Comparison of ENCODE assay signal across 1 cellular context in the genomic region with DNA sequence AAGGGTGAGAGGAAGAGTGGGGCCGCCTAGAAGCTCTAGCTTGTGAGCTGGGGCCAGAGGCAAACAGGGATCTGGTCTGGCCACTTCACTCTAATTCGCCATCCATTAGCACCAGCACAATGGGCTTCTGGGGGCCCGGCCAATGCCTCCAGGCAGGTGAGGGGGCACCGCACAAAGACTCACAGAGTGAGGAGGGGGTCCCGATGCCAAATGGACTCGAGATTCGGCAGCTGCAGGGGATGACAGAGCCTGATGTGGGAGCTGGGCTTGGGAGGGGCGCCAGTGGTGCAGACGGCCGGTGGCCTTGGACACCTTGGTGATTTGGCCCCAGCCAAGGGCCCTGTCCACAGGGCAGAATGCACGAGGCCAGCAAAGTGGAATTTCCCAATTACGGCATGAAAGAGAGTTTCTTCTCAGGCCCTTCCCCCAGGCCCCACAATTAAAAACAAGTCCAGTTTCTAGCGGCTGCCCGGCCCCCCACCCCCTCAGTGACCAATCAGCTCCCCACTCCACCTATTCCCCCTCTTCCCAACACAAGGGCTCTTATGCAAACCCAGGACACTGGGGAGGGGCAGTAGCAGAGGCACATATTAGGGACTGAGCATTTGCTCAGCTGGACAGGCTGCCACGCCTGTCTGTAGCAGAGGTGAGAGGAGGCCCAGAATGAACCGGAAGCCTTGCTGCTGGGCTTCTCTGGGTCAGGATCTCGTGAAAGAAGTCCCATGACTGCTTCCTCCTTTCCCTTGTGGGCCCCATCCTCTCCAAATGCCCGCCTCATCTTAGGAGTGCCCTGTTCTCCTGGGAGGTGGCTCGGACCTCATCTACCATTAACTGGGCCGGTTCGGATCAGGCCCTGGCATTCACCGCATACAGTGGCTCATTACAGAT.
TF ChIP-seq lines count a peak whose summit lies in the region.

No MANE protein-coding gene starts in this region.

TF ChIP-seq in HepG2, 621 proteins besides CTCF, POLR2A, EP300 and RAD21 (continued from another document and continues in another):
- no peak for TF ChIP-seq ZNF251 (CRISPR knock-in tag; IDR thresholded peaks at IDR 0.05)
- no peak for TF ChIP-seq SOX6 (IDR thresholded peaks at IDR 0.05)
- TF ChIP-seq SOX6 (CRISPR knock-in tag; IDR thresholded peaks at IDR 0.05): peak; percentile 75; the same call in 1 of the 2 replicates
- no peak; the same call in 1 of the 2 replicates for TF ChIP-seq RNF219 (CRISPR knock-in tag; IDR thresholded peaks at IDR 0.05)
- peak in 1 of 2 experiments; percentile 68; a peak in 2 of 4 replicates for TF ChIP-seq REST (IDR thresholded peaks at IDR 0.05; ENCODE audit: borderline replicate concordance in 1 of 2, low read depth in 1 of 2, low read length in 2 of 2)
- 0 out of 2 replicates have a peak, but pooled peaks have one; percentile 83 for TF ChIP-seq ATAD3A (CRISPR knock-in tag; IDR thresholded peaks at IDR 0.05)
- peak; percentile 33 for TF ChIP-seq ZNF792 (CRISPR knock-in tag; IDR thresholded peaks at IDR 0.05)
- no peak for TF ChIP-seq SMARCC2 (IDR thresholded peaks at IDR 0.05)
- TF ChIP-seq THAP8 (CRISPR knock-in tag; IDR thresholded peaks at IDR 0.05; ENCODE audit: borderline replicate concordance): no peak; the same call in 1 of the 2 replicates
- TF ChIP-seq ZNF776 (CRISPR knock-in tag; IDR thresholded peaks at IDR 0.05): no peak
- TF ChIP-seq, protein P1, sequence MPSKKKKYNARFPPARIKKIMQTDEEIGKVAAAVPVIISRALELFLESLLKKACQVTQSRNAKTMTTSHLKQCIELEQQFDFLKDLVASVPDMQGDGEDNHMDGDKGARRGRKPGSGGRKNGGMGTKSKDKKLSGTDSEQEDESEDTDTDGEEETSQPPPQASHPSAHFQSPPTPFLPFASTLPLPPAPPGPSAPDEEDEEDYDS (CRISPR knock-in tag; IDR thresholded peaks at IDR 0.05): peak; percentile 98
- peak; percentile 15 for TF ChIP-seq PRPF4 (IDR thresholded peaks at IDR 0.05; ENCODE audit: low read depth, low read length, poor library complexity, severe bottlenecking)
- peak; percentile 87 for TF ChIP-seq SKI (IDR thresholded peaks at IDR 0.05; ENCODE audit: partially characterized antibody)
- TF ChIP-seq ZBTB7A (CRISPR knock-in tag; IDR thresholded peaks at IDR 0.05): peak; percentile 94
- TF ChIP-seq MIXL1 (CRISPR knock-in tag; IDR thresholded peaks at IDR 0.05): peak; percentile 95
- peak; percentile 39; the same call in 1 of the 2 replicates for TF ChIP-seq EHMT2 (IDR thresholded peaks at IDR 0.05; ENCODE audit: borderline replicate concordance, low read depth, low read length)
- no peak for TF ChIP-seq CEBPZ (IDR thresholded peaks at IDR 0.05; ENCODE audit: low read length)
- peak; percentile 80; the same call in 1 of the 2 replicates for TF ChIP-seq ZNF788 (CRISPR knock-in tag; IDR thresholded peaks at IDR 0.05; ENCODE audit: borderline replicate concordance)
- no peak for TF ChIP-seq SP1 (IDR thresholded peaks at IDR 0.05)
- TF ChIP-seq SP1 (CRISPR knock-in tag; IDR thresholded peaks at IDR 0.05): peak; percentile 7
- peak; percentile 94 for TF ChIP-seq ARNTL (CRISPR knock-in tag; IDR thresholded peaks at IDR 0.05)
- TF ChIP-seq IKZF1 (IDR thresholded peaks at IDR 0.05): no peak
- TF ChIP-seq ATF2 (CRISPR knock-in tag; IDR thresholded peaks at IDR 0.05): peak; percentile 68; the same call in 1 of the 2 replicates
- peak; percentile 86 for TF ChIP-seq ATF7-NPFF (CRISPR knock-in tag; IDR thresholded peaks at IDR 0.05; ENCODE audit: low read depth)
- TF ChIP-seq, protein P2, sequence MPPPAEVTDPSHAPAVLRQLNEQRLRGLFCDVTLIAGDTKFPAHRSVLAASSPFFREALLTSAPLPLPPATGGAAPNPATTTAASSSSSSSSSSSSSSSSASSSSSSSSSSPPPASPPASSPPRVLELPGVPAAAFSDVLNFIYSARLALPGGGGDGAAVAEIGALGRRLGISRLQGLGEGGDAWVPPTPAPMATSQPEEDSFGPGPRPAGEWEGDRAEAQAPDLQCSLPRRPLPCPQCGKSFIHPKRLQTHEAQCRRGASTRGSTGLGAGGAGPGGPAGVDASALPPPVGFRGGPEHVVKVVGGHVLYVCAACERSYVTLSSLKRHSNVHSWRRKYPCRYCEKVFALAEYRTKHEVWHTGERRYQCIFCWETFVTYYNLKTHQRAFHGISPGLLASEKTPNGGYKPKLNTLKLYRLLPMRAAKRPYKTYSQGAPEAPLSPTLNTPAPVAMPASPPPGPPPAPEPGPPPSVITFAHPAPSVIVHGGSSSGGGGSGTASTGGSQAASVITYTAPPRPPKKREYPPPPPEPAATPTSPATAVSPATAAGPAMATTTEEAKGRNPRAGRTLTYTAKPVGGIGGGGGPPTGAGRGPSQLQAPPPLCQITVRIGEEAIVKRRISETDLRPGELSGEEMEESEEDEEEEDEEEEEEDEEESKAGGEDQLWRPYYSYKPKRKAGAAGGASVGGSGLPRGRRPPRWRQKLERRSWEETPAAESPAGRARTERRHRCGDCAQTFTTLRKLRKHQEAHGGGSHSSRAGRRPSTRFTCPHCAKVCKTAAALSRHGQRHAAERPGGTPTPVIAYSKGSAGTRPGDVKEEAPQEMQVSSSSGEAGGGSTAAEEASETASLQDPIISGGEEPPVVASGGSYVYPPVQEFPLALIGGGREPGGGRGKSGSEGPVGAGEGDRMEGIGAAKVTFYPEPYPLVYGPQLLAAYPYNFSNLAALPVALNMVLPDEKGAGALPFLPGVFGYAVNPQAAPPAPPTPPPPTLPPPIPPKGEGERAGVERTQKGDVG (CRISPR knock-in tag; IDR thresholded peaks at IDR 0.05; ENCODE audit: borderline replicate concordance): peak; percentile 45; the same call in 1 of the 2 replicates
- no peak; the same call in 1 of the 2 replicates for TF ChIP-seq KDM3A (CRISPR knock-in tag; IDR thresholded peaks at IDR 0.05; ENCODE audit: low read depth)
- peak; percentile 85 for TF ChIP-seq ZFY (CRISPR knock-in tag; IDR thresholded peaks at IDR 0.05)
